Comparison of ENCODE assay signal across 18 cellular contexts in genomic region chrX:87392369-87392768, GRCh38.
"Had no signal": no experiment of that assay in that cellular context is flagged by ENCODE, and none has a peak within 500 bp of the region (broad histone marks: within the 10 kb centered on the region; RNA-seq: fewer than 3 reads in every experiment).

No MANE protein-coding gene starts in this region.

- H3K27me3 Mint-ChIP-seq: activated naive CD8-positive, alpha-beta T cell treated with anti-CD3 and anti-CD28 coated beads, Interleukin-2, amount 50 U/mL, for 24 hours; activated T-helper 17 cell treated with anti-CD3 and anti-CD28 coated beads, Interleukin-2, amount 50 U/mL, for 72 hours; dendritic cell treated with granulocyte-macrophage colony-stimulating factor and Interleukin-4, amounts not matched to agents 40 ng/mL and 50 ng/mL, for 4 days; effector memory CD8-positive, alpha-beta T cell; naive thymus-derived CD4-positive, alpha-beta T cell had no signal

- H3K4me3 Mint-ChIP-seq: activated naive CD8-positive, alpha-beta T cell treated with anti-CD3 and anti-CD28 coated beads, Interleukin-2, amount 50 U/mL, for 24 hours; activated T-helper 17 cell treated with anti-CD3 and anti-CD28 coated beads, Interleukin-2, amount 50 U/mL, for 72 hours; dendritic cell treated with granulocyte-macrophage colony-stimulating factor and Interleukin-4, amounts not matched to agents 40 ng/mL and 50 ng/mL, for 4 days; effector memory CD8-positive, alpha-beta T cell; naive thymus-derived CD4-positive, alpha-beta T cell had no signal

- H3K4me1 Mint-ChIP-seq: activated naive CD8-positive, alpha-beta T cell treated with anti-CD3 and anti-CD28 coated beads, Interleukin-2, amount 50 U/mL, for 24 hours; activated T-helper 17 cell treated with anti-CD3 and anti-CD28 coated beads, Interleukin-2, amount 50 U/mL, for 72 hours; naive thymus-derived CD4-positive, alpha-beta T cell had no signal

- H3K27ac Mint-ChIP-seq: activated naive CD8-positive, alpha-beta T cell treated with anti-CD3 and anti-CD28 coated beads, Interleukin-2, amount 50 U/mL, for 24 hours; activated T-helper 17 cell treated with anti-CD3 and anti-CD28 coated beads, Interleukin-2, amount 50 U/mL, for 72 hours; dendritic cell treated with granulocyte-macrophage colony-stimulating factor and Interleukin-4, amounts not matched to agents 40 ng/mL and 50 ng/mL, for 4 days; effector memory CD8-positive, alpha-beta T cell; naive thymus-derived CD4-positive, alpha-beta T cell had no signal

- H3K9me3 Mint-ChIP-seq: dendritic cell treated with granulocyte-macrophage colony-stimulating factor and Interleukin-4, amounts not matched to agents 40 ng/mL and 50 ng/mL, for 4 days had no signal

- DNase-seq: activated CD4-positive, alpha-beta T cell treated with anti-CD3 and anti-CD28 coated beads, Interleukin-2, amount 50 U/mL, for 4 hours; activated CD4-positive, CD25-positive, alpha-beta regulatory T cell treated with anti-CD3 and anti-CD28 coated beads, Interleukin-2, amount 50 U/mL, for 72 hours; activated naive CD4-positive, alpha-beta T cell treated with Interleukin-2 at 50 U/mL for 16 hours; activated naive CD8-positive, alpha-beta T cell treated with anti-CD3 and anti-CD28 coated beads, Interleukin-2, amount 50 U/mL, for 24 hours; effector memory CD8-positive, alpha-beta T cell; erythroblast; gastrocnemius medialis; heart right ventricle; left colon; naive thymus-derived CD4-positive, alpha-beta T cell; occipital lobe; stimulated activated CD4-positive, alpha-beta T cell treated with anti-CD3 and anti-CD28 coated beads, Interleukin-4, amount 100 ng/mL, for 1 hour; stimulated activated naive CD4-positive, alpha-beta T cell treated with Interleukin-2 at 50 U/mL for 16 hours; T-helper 1 cell; T1000; trophoblast cell had no signal

- ATAC-seq: activated naive CD8-positive, alpha-beta T cell treated with anti-CD3 and anti-CD28 coated beads, Interleukin-2, amount 50 U/mL, for 24 hours; activated T-helper 17 cell treated with anti-CD3 and anti-CD28 coated beads, Interleukin-2, amount 50 U/mL, for 72 hours; effector memory CD8-positive, alpha-beta T cell; gastrocnemius medialis; heart right ventricle; left colon; naive thymus-derived CD4-positive, alpha-beta T cell had no signal

- H3K36me3 Mint-ChIP-seq: naive thymus-derived CD4-positive, alpha-beta T cell had no signal
